Comparison of ENCODE assay signal across 24 cellular contexts in the genomic region with DNA sequence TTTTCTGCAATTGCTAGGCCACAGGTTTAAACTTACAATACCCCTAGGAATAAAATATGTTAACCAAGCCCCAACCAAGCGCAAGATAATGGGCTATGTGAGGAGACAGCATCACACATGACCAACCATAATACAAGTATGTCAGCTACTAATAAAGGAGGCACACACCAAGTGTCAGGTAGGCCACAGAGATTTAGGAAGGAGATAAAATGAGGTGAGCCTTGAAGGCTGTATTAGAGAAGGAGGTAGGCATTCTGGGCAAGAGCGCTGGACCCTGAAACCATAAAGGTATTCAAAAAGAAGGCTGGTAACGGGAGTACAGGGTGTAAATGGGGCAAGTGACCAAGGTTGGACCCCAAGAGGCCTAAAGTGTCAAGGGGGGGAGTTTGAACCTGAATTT. TPM values are rescaled to one million over a fixed set of nuclear protein-coding genes. Genes with fewer than 3 reads are reported as not detected.
DNase-seq lines count a peak whose midpoint lies in the region; ATAC-seq and TF ChIP-seq lines count a peak whose summit lies in the region.
"Had no signal": no experiment of that assay in that cellular context is flagged by ENCODE, and none has a peak within 500 bp of the region (broad histone marks: within the 10 kb centered on the region; RNA-seq: fewer than 3 reads in every experiment).

No MANE protein-coding gene starts in this region.

- H3K36me3 ChIP-seq in upper lobe of right lung, result no peaks in the 10 kb centered on the region
- H3K36me3 ChIP-seq: BE2C; BLaER1 treated with 17β-estradiol and CSF1 and Interleukin-3, amounts not matched to agents 10 nM and 100 nM; HAP-1 had no signal

- peaks cover 84 to 88% of the 10 kb centered on the region in 2 donors for H3K4me1 Mint-ChIP-seq in natural killer cell
- peaks cover 64 to 70% of the 10 kb centered on the region in 2 donors for H3K4me1 Mint-ChIP-seq in natural killer cell treated with Interleukin-12 subunit alpha and Interleukin-12 subunit beta and Interleukin-15 and Interleukin-18, amount 100 ng/mL, for 72 hours (ENCODE audit: low read depth in 2 of 2)
- peaks cover 36% of the 10 kb centered on the region for H3K4me1 Mint-ChIP-seq in nephron progenitor cell

- no peak for TF ChIP-seq CTCF in natural killer cell (IDR thresholded peaks at IDR 0.05)
- TF ChIP-seq CTCF in nephron progenitor cell (IDR thresholded peaks at IDR 0.05), result no peak
- no peak for TF ChIP-seq CTCF in upper lobe of right lung (IDR thresholded peaks at IDR 0.05)

- peak overlapping the region; percentile 20 for H3K27ac ChIP-seq in upper lobe of right lung
- H3K27ac ChIP-seq: A549; BLaER1 treated with 17β-estradiol and CSF1 and Interleukin-3, amounts not matched to agents 10 nM and 100 nM had no signal

- no peak for ATAC-seq in natural killer cell
- no peak for ATAC-seq in natural killer cell treated with Interleukin-12 subunit alpha and Interleukin-12 subunit beta and Interleukin-15 and Interleukin-18, amount 100 ng/mL, for 72 hours
- no peak for ATAC-seq in upper lobe of right lung
- ATAC-seq in GM19395 (IDR thresholded peaks at IDR 0.05; ENCODE audit: unreplicated experiment), result no peak
- no peak for ATAC-seq in HG03196 (IDR thresholded peaks at IDR 0.05; ENCODE audit: unreplicated experiment)
- no peak for ATAC-seq in GM18520 (IDR thresholded peaks at IDR 0.05; ENCODE audit: unreplicated experiment)
- ATAC-seq: A549 had no signal

- H3K9me3 ChIP-seq in upper lobe of right lung, result no peaks in the 10 kb centered on the region
- H3K9me3 ChIP-seq: A549, BE2C, HAP-1 had no signal

- H3K27ac Mint-ChIP-seq in natural killer cell (peak overlapping the region; percentile 13 to 83), nephron progenitor cell (peak overlapping the region; percentile 19)
- peak overlapping the region in 1 of 2 donors; percentile 36 for H3K27ac Mint-ChIP-seq in natural killer cell treated with Interleukin-12 subunit alpha and Interleukin-12 subunit beta and Interleukin-15 and Interleukin-18, amount 100 ng/mL, for 72 hours
- H3K27ac Mint-ChIP-seq: CD14-positive monocyte; CD4-positive, alpha-beta T cell; HFFc6 had no signal

- intact Hi-C loops in natural killer cell (cut with micrococcal nuclease), result no loop called here
- intact Hi-C loops in upper lobe of right lung (cut with DNase I), result no loop called here

- H3K36me3 Mint-ChIP-seq in natural killer cell (peaks cover 10% of the 10 kb centered on the region), nephron progenitor cell (ENCODE audit: low read depth) (peaks cover 15% of the 10 kb centered on the region)
- H3K36me3 Mint-ChIP-seq in natural killer cell treated with Interleukin-12 subunit alpha and Interleukin-12 subunit beta and Interleukin-15 and Interleukin-18, amount 100 ng/mL, for 72 hours, result peaks cover 15% of the 10 kb centered on the region
- H3K36me3 Mint-ChIP-seq: CD14-positive monocyte had no signal

- H3K9me3 Mint-ChIP-seq in natural killer cell (no peaks in the 10 kb centered on the region), nephron progenitor cell (peaks cover 20% of the 10 kb centered on the region)
- H3K9me3 Mint-ChIP-seq in natural killer cell treated with Interleukin-12 subunit alpha and Interleukin-12 subunit beta and Interleukin-15 and Interleukin-18, amount 100 ng/mL, for 72 hours, result peaks cover 7% of the 10 kb centered on the region

- H3K4me3 Mint-ChIP-seq in natural killer cell, result no peak overlapping the region
- H3K4me3 Mint-ChIP-seq in natural killer cell treated with Interleukin-12 subunit alpha and Interleukin-12 subunit beta and Interleukin-15 and Interleukin-18, amount 100 ng/mL, for 72 hours, result no peak overlapping the region
- no peak overlapping the region for H3K4me3 Mint-ChIP-seq in nephron progenitor cell
- H3K4me3 Mint-ChIP-seq: CD14-positive monocyte; CD4-positive, alpha-beta T cell; HFFc6 had no signal

- H3K4me1 ChIP-seq in upper lobe of right lung, result no peaks in the 10 kb centered on the region
- H3K4me1 ChIP-seq: BE2C; BLaER1 treated with 17β-estradiol and CSF1 and Interleukin-3, amounts not matched to agents 10 nM and 100 nM; HAP-1 had no signal

- H3K4me3 ChIP-seq in upper lobe of right lung, result no peak overlapping the region
- H3K4me3 ChIP-seq: A549; BLaER1 treated with 17β-estradiol and CSF1 and Interleukin-3, amounts not matched to agents 10 nM and 100 nM; HAP-1 had no signal

- H3K27me3 ChIP-seq in upper lobe of right lung, result no peaks in the 10 kb centered on the region
- H3K27me3 ChIP-seq: BE2C; BLaER1 treated with 17β-estradiol and CSF1 and Interleukin-3, amounts not matched to agents 10 nM and 100 nM had no signal

- DNase-seq in natural killer cell (no peak), left kidney (ENCODE audit: low read depth, low spot score) (peak; percentile 53), nephron progenitor cell (no peak), upper lobe of right lung (no peak)
- DNase-seq in natural killer cell treated with Interleukin-12 subunit alpha and Interleukin-12 subunit beta and Interleukin-15 and Interleukin-18, amount 100 ng/mL, for 72 hours (ENCODE audit: low spot score), result no peak
- DNase-seq: 8988T; ACHN; AML-193; BE2C; Calu3; CD4-positive, alpha-beta T cell; COR-L47; DMS53; DMS79 treated with DMSO at 0.1 percent for 48 hours; GF-D8; GOT3; HFFc6 had no signal

- H3K27me3 Mint-ChIP-seq in natural killer cell (ENCODE audit: low read depth in 2 of 2) (no peaks in the 10 kb centered on the region), nephron progenitor cell (ENCODE audit: low read depth, poor library complexity) (peaks cover 10% of the 10 kb centered on the region)
- no peaks in the 10 kb centered on the region for H3K27me3 Mint-ChIP-seq in natural killer cell treated with Interleukin-12 subunit alpha and Interleukin-12 subunit beta and Interleukin-15 and Interleukin-18, amount 100 ng/mL, for 72 hours
- H3K27me3 Mint-ChIP-seq: CD4-positive, alpha-beta T cell had no signal

RNA-seq across cellular contexts. Expression of gene SYTL2, which starts 45.1 kb away (rescaled TPM):
- total RNA-seq in natural killer cell, result 100 to 1,000 TPM; 116 to 237 (median 143) TPM
- 10 to 100 TPM; 68.8 to 74.8 TPM for total RNA-seq in natural killer cell treated with Interleukin-12 subunit alpha and Interleukin-12 subunit beta and Interleukin-15 and Interleukin-18, amount 100 ng/mL, for 72 hours
- 36.5 TPM for total RNA-seq in upper lobe of right lung
